In genomic region chr5:157912621-157913325, GRCh38 we compare ENCODE assay signal across 8 cellular contexts. TPM values are rescaled to one million over a fixed set of nuclear protein-coding genes. Genes with fewer than 3 reads are reported as not detected.
DNase-seq lines count a peak whose midpoint lies in the region; ATAC-seq lines count a peak whose summit lies in the region.

No MANE protein-coding gene starts in this region.

- ATAC-seq in GM21723 (IDR thresholded peaks at IDR 0.05; ENCODE audit: unreplicated experiment), result peak; percentile 96

- DNase-seq in DMS79 (lab: John Stamatoyannopoulos, UW) (peak; percentile 67), NCI-H1092 (lab: John Stamatoyannopoulos, UW) (peak; percentile 92), islet precursor cell (peak; percentile 58), dermis blood vessel endothelial cell (no peak), globus pallidus (ENCODE audit: low spot score) (no peak), T-helper 2 cell (no peak)
- DNase-seq in activated CD4-positive, CD25-positive, alpha-beta regulatory T cell (lab: John Stamatoyannopoulos, UW), result no peak

RNA-seq across cellular contexts. Expression of gene CLINT1, which starts 53.8 kb away (rescaled TPM):
- total RNA-seq in dermis blood vessel endothelial cell, result 92.4 and 131 TPM in 2 replicates

Comparison
In these comparisons a context has a peak if more than half of its experiments do, and no peak if none do; other contexts are left out.
1. DNase-seq: peak in DMS79 (single experiment), NCI-H1092 (single experiment) and islet precursor cell (single experiment); none in dermis blood vessel endothelial cell (single experiment), activated CD4-positive, CD25-positive, alpha-beta regulatory T cell (0 of 4), globus pallidus (single experiment) and T-helper 2 cell (0 of 5).